Comparison of ENCODE assay signal across 10 cellular contexts in genomic region chr15:75531041-75531450, GRCh38. TPM values are rescaled to one million over a fixed set of nuclear protein-coding genes. Genes with fewer than 3 reads are reported as not detected.
DNase-seq lines count a peak whose midpoint lies in the region; ATAC-seq and TF ChIP-seq lines count a peak whose summit lies in the region.
"Had no signal": no experiment of that assay in that cellular context is flagged by ENCODE, and none has a peak within 500 bp of the region (broad histone marks: within the 10 kb centered on the region; RNA-seq: fewer than 3 reads in every experiment).

No MANE protein-coding gene starts in this region.

- H3K27ac ChIP-seq in AG04450 (ENCODE audit: low read depth, low read length) (peak overlapping the region; percentile 31), Panc1 (ENCODE audit: low read length) (peak overlapping the region; percentile 69), esophagus squamous epithelium (peak overlapping the region in 3 of 4 donors; percentile 21 to 80 (median 74)), upper lobe of right lung (no peak overlapping the region)

- in situ Hi-C loops in Panc1 (cut with HindIII; ENCODE audit: low pct_unique_long_range_greater_than_20kb, low sequenced_read_pairs), result no loop called here

- TF ChIP-seq POLR2A in esophagus squamous epithelium (IDR thresholded peaks at IDR 0.05), result no peak

- no TSS peak for BruUV-seq in Panc1 (replicated peaks; lab: Mats Ljungman, UMichigan)

- ATAC-seq in Panc1, result no peak
- ATAC-seq in omental fat pad (ENCODE audit: low FRiP score), result no peak
- ATAC-seq in upper lobe of right lung, result no peak
- no peak for ATAC-seq in GM21528 (IDR thresholded peaks at IDR 0.05; ENCODE audit: low FRiP score, unreplicated experiment)
- ATAC-seq: CD8-positive, alpha-beta T cell; mucosa of descending colon had no signal

- H3K9me3 ChIP-seq in AG04450 (ENCODE audit: control insufficient read depth, insufficient read depth, low read length) (no peaks in the 10 kb centered on the region), Panc1 (ENCODE audit: control insufficient read depth, insufficient read depth, low read depth, low read length) (no peaks in the 10 kb centered on the region), esophagus squamous epithelium (no peaks in the 10 kb centered on the region), upper lobe of right lung (no peaks in the 10 kb centered on the region)
- H3K9me3 ChIP-seq: mucosa of descending colon had no signal

- H3K36me3 ChIP-seq in Panc1 (ENCODE audit: control insufficient read depth, insufficient read depth, low read length), result no peaks in the 10 kb centered on the region
- peaks cover 0 to 12% (median 0%) of the 10 kb centered on the region in 3 donors for H3K36me3 ChIP-seq in esophagus squamous epithelium
- H3K36me3 ChIP-seq in upper lobe of right lung, result peaks cover 11% of the 10 kb centered on the region

- DNase-seq in AG04450 (ENCODE audit: low read depth, low spot score) (no peak), Panc1 (ENCODE audit: low read depth, low spot score) (no peak), esophagus squamous epithelium (lab: John Stamatoyannopoulos, UW) (no peak), myocyte (ENCODE audit: low read depth) (peak; percentile 63), omental fat pad (ENCODE audit: low spot score) (no peak), NCI-H1694 (lab: John Stamatoyannopoulos, UW) (no peak), upper lobe of right lung (no peak)
- DNase-seq: CD8-positive, alpha-beta T cell had no signal

- H3K4me1 ChIP-seq in Panc1 (ENCODE audit: control insufficient read depth, insufficient read depth, low read length) (peaks cover 33% of the 10 kb centered on the region), esophagus squamous epithelium (peaks cover 15 to 40% (median 32%) of the 10 kb centered on the region in 3 donors), upper lobe of right lung (peaks cover 25% of the 10 kb centered on the region)

- CTCF ChIA-PET in AG04450 (lab: Charles Lee), result no interaction called here
- CTCF ChIA-PET in Panc1 (lab: Charles Lee), result no interaction called here

- no peak for TF ChIP-seq CTCF in AG04450 (IDR thresholded peaks at IDR 0.05; ENCODE audit: low read depth, low read length)
- no peak for TF ChIP-seq CTCF in Panc1 (IDR thresholded peaks at IDR 0.05)
- no peak for TF ChIP-seq CTCF in esophagus squamous epithelium (IDR thresholded peaks at IDR 0.05)
- no peak for TF ChIP-seq CTCF in omental fat pad (IDR thresholded peaks at IDR 0.05)
- no peak for TF ChIP-seq CTCF in upper lobe of right lung (IDR thresholded peaks at IDR 0.05)

- POLR2A ChIA-PET in AG04450 (lab: Yijun Ruan, JAX), result no interaction called here
- POLR2A ChIA-PET in Panc1 (lab: Charles Lee), result no interaction called here

- WGBS in esophagus squamous epithelium, 2 donors, result 16 to 18% methylated on average over 2 to 3 of the region's 3 CpGs

- H3K27me3 ChIP-seq in AG04450 (ENCODE audit: control insufficient read depth, insufficient read depth, low read length) (no peaks in the 10 kb centered on the region), Panc1 (ENCODE audit: control insufficient read depth, insufficient read depth, low read length) (no peaks in the 10 kb centered on the region), esophagus squamous epithelium (no peaks in the 10 kb centered on the region), upper lobe of right lung (no peaks in the 10 kb centered on the region)

- intact Hi-C loops in Panc1 (cut with micrococcal nuclease; ENCODE audit: unreplicated experiment) (no loop called here), esophagus squamous epithelium (cut with DNase I) (no loop called here), upper lobe of right lung (cut with DNase I) (no loop called here)

- H3K4me3 ChIP-seq in AG04450 (ENCODE audit: low read depth, low read length), result no peak overlapping the region
- H3K4me3 ChIP-seq in Panc1 (ENCODE audit: low read depth in 2 of 2, low read length in 2 of 2), result no peak overlapping the region
- peak overlapping the region in 1 of 4 donors; percentile 18 for H3K4me3 ChIP-seq in esophagus squamous epithelium
- H3K4me3 ChIP-seq in upper lobe of right lung, result no peak overlapping the region
- H3K4me3 ChIP-seq: mucosa of descending colon had no signal

RNA-seq across cellular contexts. Expression of gene PTPN9, which starts 48.1 kb away (rescaled TPM):
- polyA plus RNA-seq in AG04450 (2011; rRNA removed), result 49.6 TPM in 2 replicates
- 63.6 and 97.0 TPM in 2 replicates for polyA minus RNA-seq in AG04450 (2011; rRNA and poly(A)+ RNA removed)
- total RNA-seq in Panc1 (2021; ENCODE audit: unreplicated experiment) (38.4 TPM), esophagus squamous epithelium (10 to 100 TPM in 1 of 4 donors, 1 to 10 TPM in 3; 4.9 to 13.5 (median 8.5) TPM), myocyte (7.6 and 7.7 TPM in 2 replicates), omental fat pad (10 to 100 TPM; 12.4 to 18.9 (median 16.1) TPM), upper lobe of right lung (26.0 TPM)
- 33.8 TPM for polyA plus RNA-seq in Panc1 (2012; ENCODE audit: insufficient read length)
- polyA plus RNA-seq in myocyte (2012), result 19.7 TPM
